ENCODE assay signal across 14 cellular contexts in genomic region chr2:134491022-134491421, GRCh38.
A peak's percentile ranks its signal among the peaks of the same experiment; 100 is the strongest.
DNase-seq lines count a peak whose midpoint lies in the region; ATAC-seq and TF ChIP-seq lines count a peak whose summit lies in the region.
"Had no signal": no experiment of that assay in that cellular context is flagged by ENCODE, and none has a peak within 500 bp of the region (broad histone marks: within the 10 kb centered on the region; RNA-seq: fewer than 3 reads in every experiment).

No MANE protein-coding gene starts in this region.

- DNase-seq in NCI-H510A treated with DMSO at 0.1 percent for 48 hours (lab: John Stamatoyannopoulos, UW) (peak; percentile 25), NCI-H510A (lab: John Stamatoyannopoulos, UW) (no peak), left ventricle myocardium superior (no peak), Right ventricle myocardium superior (no peak), endothelial cell (ENCODE audit: low spot score) (no peak), testis (peak; percentile 46), DMS114 treated with DMSO at 0.1 percent for 48 hours (lab: John Stamatoyannopoulos, UW; ENCODE audit: unreplicated experiment) (no peak)
- DNase-seq: ACHN; CD4-positive, CD25-positive, alpha-beta regulatory T cell; EL; GOT3; H9 had no signal

- H3K27me3 ChIP-seq in testis, result no peaks in the 10 kb centered on the region
- H3K27me3 ChIP-seq: BLaER1 treated with 17β-estradiol and CSF1 and Interleukin-3, amounts not matched to agents 10 nM and 100 nM had no signal

- H3K36me3 ChIP-seq in testis (ENCODE audit: low read depth, missing control alignments), result no peaks in the 10 kb centered on the region
- H3K36me3 ChIP-seq: BLaER1 treated with 17β-estradiol and CSF1 and Interleukin-3, amounts not matched to agents 10 nM and 100 nM had no signal

- H3K4me3 Mint-ChIP-seq in endothelial cell (ENCODE audit: unreplicated experiment), result no peak overlapping the region
- H3K4me3 Mint-ChIP-seq: CD4-positive, CD25-positive, alpha-beta regulatory T cell; H9 had no signal

- TF ChIP-seq CTCF in endothelial cell (IDR thresholded peaks at IDR 0.05; ENCODE audit: unreplicated experiment), result no peak
- TF ChIP-seq CTCF in testis (IDR thresholded peaks at IDR 0.05), result no peak

- intact Hi-C loops in left ventricle myocardium superior (cut with micrococcal nuclease) (no loop called here), Right ventricle myocardium superior (cut with DNase I) (no loop called here), testis (cut with DNase I; ENCODE audit: low total_unique reads) (no loop called here)

- no peak for TF ChIP-seq POLR2A in testis (IDR thresholded peaks at IDR 0.05)

- H3K4me1 ChIP-seq in testis, result no peaks in the 10 kb centered on the region
- H3K4me1 ChIP-seq: BLaER1 treated with 17β-estradiol and CSF1 and Interleukin-3, amounts not matched to agents 10 nM and 100 nM had no signal

- 56 to 68% methylated on average over 4 of the region's 4 CpGs for WGBS in testis, 2 donors

- peaks cover 7% of the 10 kb centered on the region for H3K27me3 Mint-ChIP-seq in endothelial cell (ENCODE audit: unreplicated experiment)

- H3K4me1 Mint-ChIP-seq in endothelial cell (ENCODE audit: unreplicated experiment), result no peaks in the 10 kb centered on the region

- peaks cover 20% of the 10 kb centered on the region for H3K36me3 Mint-ChIP-seq in endothelial cell (ENCODE audit: low read depth, unreplicated experiment)
- H3K36me3 Mint-ChIP-seq: CD4-positive, CD25-positive, alpha-beta regulatory T cell had no signal

- ATAC-seq in left ventricle myocardium superior (peak; percentile 27), Right ventricle myocardium superior (ENCODE audit: poor library complexity) (no peak), GM19397 (IDR thresholded peaks at IDR 0.05; ENCODE audit: unreplicated experiment) (no peak)

- no peaks in the 10 kb centered on the region for H3K9me3 ChIP-seq in testis
- H3K9me3 ChIP-seq: BLaER1 treated with 17β-estradiol and CSF1 and Interleukin-3, amounts not matched to agents 10 nM and 100 nM had no signal

- peak overlapping the region; percentile 32 for H3K27ac Mint-ChIP-seq in endothelial cell (ENCODE audit: unreplicated experiment)
- H3K27ac Mint-ChIP-seq: CD4-positive, CD25-positive, alpha-beta regulatory T cell; H9 had no signal

- peak overlapping the region in 1 of 2 donors; percentile 31 for H3K27ac ChIP-seq in testis
- H3K27ac ChIP-seq: BLaER1 treated with 17β-estradiol and CSF1 and Interleukin-3, amounts not matched to agents 10 nM and 100 nM had no signal

- no peak overlapping the region for H3K4me3 ChIP-seq in testis
- H3K4me3 ChIP-seq: BLaER1 treated with 17β-estradiol and CSF1 and Interleukin-3, amounts not matched to agents 10 nM and 100 nM had no signal

- no peaks in the 10 kb centered on the region for H3K9me3 Mint-ChIP-seq in endothelial cell (ENCODE audit: unreplicated experiment)
- H3K9me3 Mint-ChIP-seq: H9 had no signal

Comparison
In these comparisons a context has a peak if more than half of its experiments do, and no peak if none do; other contexts are left out.
1. DNase-seq: peak in NCI-H510A treated with DMSO at 0.1 percent for 48 hours (single experiment) and testis (single experiment); none in NCI-H510A (single experiment), left ventricle myocardium superior (single experiment), Right ventricle myocardium superior (single experiment), endothelial cell (single experiment) and DMS114 treated with DMSO at 0.1 percent for 48 hours (single experiment).